1 cellular context compared by ENCODE assay signal in genomic region chr7:135715055-135715522, GRCh38.
TF ChIP-seq lines count a peak whose summit lies in the region.

No MANE protein-coding gene starts in this region.

TF ChIP-seq in HepG2, 621 proteins besides CTCF, POLR2A, EP300 and RAD21:
- no peak for TF ChIP-seq NPAS2 (CRISPR knock-in tag; IDR thresholded peaks at IDR 0.05; ENCODE audit: borderline replicate concordance)
- 0 out of 2 replicates have a peak, but pooled peaks have one; percentile 22 for TF ChIP-seq MNT (IDR thresholded peaks at IDR 0.05)
- TF ChIP-seq GABPA (IDR thresholded peaks at IDR 0.05; ENCODE audit: low read depth, low read length): no peak
- no peak for TF ChIP-seq GABPA (CRISPR knock-in tag; IDR thresholded peaks at IDR 0.05; ENCODE audit: low read depth)
- peak; percentile 64; the same call in 1 of the 2 replicates for TF ChIP-seq IKZF1 (IDR thresholded peaks at IDR 0.05)
- TF ChIP-seq FOXA1 (IDR thresholded peaks at IDR 0.05): 0 out of 2 replicates have a peak, but pooled peaks have one; percentile 29
- TF ChIP-seq FOXA1 (CRISPR knock-in tag; IDR thresholded peaks at IDR 0.05): no peak
- peak; percentile 9; the same call in 1 of the 2 replicates for TF ChIP-seq LCORL (IDR thresholded peaks at IDR 0.05)
- no peak for TF ChIP-seq LCORL (CRISPR knock-in tag; IDR thresholded peaks at IDR 0.05)
- no peak for TF ChIP-seq ZNF512B (CRISPR knock-in tag; IDR thresholded peaks at IDR 0.05; ENCODE audit: borderline replicate concordance)
- no peak for TF ChIP-seq RNF219 (CRISPR knock-in tag; IDR thresholded peaks at IDR 0.05)
- TF ChIP-seq ARNTL (CRISPR knock-in tag; IDR thresholded peaks at IDR 0.05): no peak
